8 cellular contexts compared by ENCODE assay signal in the genomic region with DNA sequence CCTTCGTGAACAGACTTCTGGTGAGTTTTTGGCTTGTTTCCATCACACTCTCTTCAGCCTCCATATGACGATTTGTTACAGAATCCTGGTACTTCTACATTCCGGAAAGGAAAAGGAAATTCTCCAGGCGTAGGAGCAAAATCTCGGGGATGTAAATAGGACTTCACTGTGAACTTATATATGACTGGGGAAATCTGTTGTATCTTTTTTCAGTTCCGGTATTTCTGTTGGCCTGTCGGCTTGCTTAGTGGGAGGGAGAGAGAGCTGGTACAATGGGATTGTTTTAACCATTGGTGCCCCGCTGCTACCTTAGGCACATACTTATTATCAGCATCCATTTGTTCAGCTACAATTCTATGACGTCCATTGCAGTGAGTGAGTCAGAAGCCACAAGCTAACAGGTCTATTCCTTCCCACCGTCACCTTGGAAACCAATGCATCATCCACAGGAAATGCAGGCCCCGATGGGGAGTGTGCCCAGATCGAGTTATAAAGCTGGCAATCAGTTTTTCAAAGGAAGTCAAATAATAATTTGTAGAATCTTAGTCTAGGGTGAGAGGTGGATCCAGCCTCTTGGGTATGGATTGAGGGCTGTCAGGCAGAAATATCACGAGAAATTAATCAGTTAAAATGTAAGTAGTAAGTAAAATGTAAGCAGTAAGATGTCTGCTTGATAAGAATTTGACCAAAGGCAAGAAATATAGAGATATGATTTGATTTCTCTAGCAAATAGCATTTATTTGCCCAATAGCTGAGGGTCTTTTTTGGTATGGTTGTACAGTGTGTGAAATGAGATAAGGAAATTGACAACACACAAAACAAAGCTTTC.
DNase-seq lines count a peak whose midpoint lies in the region; ATAC-seq and TF ChIP-seq lines count a peak whose summit lies in the region.

No MANE protein-coding gene starts in this region.

- H3K9me3 Mint-ChIP-seq in CD4-positive, alpha-beta memory T cell = no peaks in the 10 kb centered on the region
- H3K9me3 Mint-ChIP-seq in Caco-2 (ENCODE audit: unreplicated experiment) = no peaks in the 10 kb centered on the region

- no peaks in the 10 kb centered on the region for H3K36me3 Mint-ChIP-seq in CD4-positive, alpha-beta memory T cell
- no peaks in the 10 kb centered on the region for H3K36me3 Mint-ChIP-seq in Caco-2 (ENCODE audit: insufficient read depth, unreplicated experiment)

- H3K4me1 Mint-ChIP-seq in CD4-positive, alpha-beta memory T cell = peaks cover 25 to 53% (median 37%) of the 10 kb centered on the region in 4 donors
- peaks cover 7% of the 10 kb centered on the region for H3K4me1 Mint-ChIP-seq in Caco-2 (ENCODE audit: low read depth, unreplicated experiment)

- H3K36me3 ChIP-seq in CD4-positive, alpha-beta memory T cell (ENCODE audit: insufficient read depth, low read length) = no peaks in the 10 kb centered on the region
- no peaks in the 10 kb centered on the region for H3K36me3 ChIP-seq in Caco-2 (ENCODE audit: control insufficient read depth, insufficient read depth, low read length)

- intact Hi-C loops in CD4-positive, alpha-beta memory T cell (cut with micrococcal nuclease) = loop anchor here (1.0 kb wide), 2 partner anchors 47 to 127 kb away; no protein-coding TSS in a partner anchor
- intact Hi-C loops in Caco-2 (cut with micrococcal nuclease; ENCODE audit: unreplicated experiment) = no loop called here

- no peak overlapping the region for H3K4me3 ChIP-seq in CD4-positive, alpha-beta memory T cell (ENCODE audit: low read length in 2 of 2)
- H3K4me3 ChIP-seq in fibroblast of pulmonary artery (replicated peaks; ENCODE audit: low read depth, low read length) = peak overlapping the region; percentile 32
- H3K4me3 ChIP-seq in skeletal muscle cell (ENCODE audit: low read depth, low read length) = no peak overlapping the region
- H3K4me3 ChIP-seq in Caco-2 (ENCODE audit: low read depth, low read length) = no peak overlapping the region

- POLR2A ChIA-PET in CD4-positive, alpha-beta memory T cell (lab: Charles Lee; ENCODE audit: partially characterized antibody) = interaction anchor here (0.8 to 10.6 kb wide), 10 partner anchors 19 to 167 kb away, joined by 3 to 145 read pairs (median 3); partner anchors contain the start of gene MKLN1
- POLR2A ChIA-PET in Caco-2 (lab: Charles Lee) = no interaction called here

- peak overlapping the region; percentile 68 for H3K27ac ChIP-seq in CD4-positive, alpha-beta memory T cell (ENCODE audit: low read depth, low read length)

- peak; percentile 82 to 96 (median 86) for DNase-seq in CD4-positive, alpha-beta memory T cell
- DNase-seq in NCI-H69 (lab: John Stamatoyannopoulos, UW) (peak; percentile 91), fibroblast of pulmonary artery (ENCODE audit: low read depth) (peak; percentile 100), skeletal muscle cell (ENCODE audit: low read depth) (peak; percentile 99), DMS114 treated with DMSO at 0.1 percent for 48 hours (lab: John Stamatoyannopoulos, UW; ENCODE audit: unreplicated experiment) (no peak), Caco-2 (no peak)
- DNase-seq in activated T-cell treated with anti-CD3 and anti-CD28 coated beads, Interleukin-2, amount 50 U/mL, for 48 hours = peak; percentile 73 to 78

- H3K27me3 ChIP-seq in CD4-positive, alpha-beta memory T cell (ENCODE audit: insufficient read depth, low read length) = no peaks in the 10 kb centered on the region
- H3K27me3 ChIP-seq in Caco-2 (replicated peaks; ENCODE audit: control insufficient read depth, insufficient read depth, low read length) = no peaks in the 10 kb centered on the region

- CTCF ChIA-PET in CD4-positive, alpha-beta memory T cell (lab: Charles Lee; ENCODE audit: partially characterized antibody) = interaction anchor here (0.6 to 2.2 kb wide), 7 partner anchors 12 to 198 kb away, joined by 3 to 7 read pairs (median 4); no protein-coding TSS in a partner anchor
- CTCF ChIA-PET in Caco-2 (lab: Charles Lee) = no interaction called here

- H3K27ac Mint-ChIP-seq in CD4-positive, alpha-beta memory T cell = peak overlapping the region; percentile 85 to 99 (median 96)
- no peak overlapping the region for H3K27ac Mint-ChIP-seq in Caco-2 (ENCODE audit: unreplicated experiment)

- H3K27me3 Mint-ChIP-seq in CD4-positive, alpha-beta memory T cell = no peaks in the 10 kb centered on the region
- no peaks in the 10 kb centered on the region for H3K27me3 Mint-ChIP-seq in Caco-2 (ENCODE audit: insufficient read depth, unreplicated experiment)

- peaks cover 35% of the 10 kb centered on the region for H3K4me1 ChIP-seq in CD4-positive, alpha-beta memory T cell (ENCODE audit: insufficient read depth, low read length)
- no peaks in the 10 kb centered on the region for H3K4me1 ChIP-seq in Caco-2

- TF ChIP-seq CTCF in fibroblast of pulmonary artery (IDR thresholded peaks at IDR 0.05; ENCODE audit: low read length, missing control alignments) (no peak), Caco-2 (IDR thresholded peaks at IDR 0.05; ENCODE audit: insufficient read depth in 1 of 2, low read depth in 1 of 2, low read length in 1 of 2, severe bottlenecking in 1 of 2, unreplicated experiment in 1 of 2) (no peak)

- no TSS peak for BruUV-seq in Caco-2 (replicated peaks; lab: Mats Ljungman, UMichigan)

- H3K9me3 ChIP-seq in CD4-positive, alpha-beta memory T cell (ENCODE audit: control insufficient read depth in 1 of 2, low read length in 2 of 2) = no peaks in the 10 kb centered on the region
- no peaks in the 10 kb centered on the region for H3K9me3 ChIP-seq in Caco-2

- no peak for ATAC-seq in GM18867 (IDR thresholded peaks at IDR 0.05; ENCODE audit: unreplicated experiment)

- peak overlapping the region in 7 of 8 donors; percentile 1 to 53 (median 45) for H3K4me3 Mint-ChIP-seq in CD4-positive, alpha-beta memory T cell
- H3K4me3 Mint-ChIP-seq in Caco-2 (ENCODE audit: unreplicated experiment) = no peak overlapping the region

Comparison
In these comparisons a context has a peak if more than half of its experiments do, and no peak if none do; other contexts are left out.
1. DNase-seq: peak in CD4-positive, alpha-beta memory T cell (5 of 5), NCI-H69 (single experiment), activated T-cell treated with anti-CD3 and anti-CD28 coated beads, Interleukin-2, amount 50 U/mL, for 48 hours (2 of 2), fibroblast of pulmonary artery (single experiment) and skeletal muscle cell (single experiment); none in DMS114 treated with DMSO at 0.1 percent for 48 hours (single experiment) and Caco-2 (0 of 2).